In genomic region chr18:9914584-9915290, GRCh38 we compare ENCODE assay signal across 8 cellular contexts. TPM values are rescaled to one million over a fixed set of nuclear protein-coding genes. Genes with fewer than 3 reads are reported as not detected.
DNase-seq lines count a peak whose midpoint lies in the region; ATAC-seq and TF ChIP-seq lines count a peak whose summit lies in the region.

No MANE protein-coding gene starts in this region.

- POLR2A ChIA-PET in WTC11 (lab: Charles Lee), result interaction anchor here (1.2 kb wide), 1 partner anchor 300 kb away, joined by 7 read pairs; no protein-coding TSS in a partner anchor

- H3K27ac Mint-ChIP-seq in WTC11, result no peak overlapping the region

- TF ChIP-seq CTCF in GM12865 (IDR thresholded peaks at IDR 0.05; ENCODE audit: insufficient read depth, low read depth, low read length, missing control alignments) (no peak), WTC11 (IDR thresholded peaks at IDR 0.05) (no peak), cardiac fibroblast (IDR thresholded peaks at IDR 0.05; ENCODE audit: low read depth, low read length) (no peak)

- peak overlapping the region; percentile 80 for H3K4me3 Mint-ChIP-seq in WTC11

- H3K4me1 Mint-ChIP-seq in WTC11, result peaks cover 23% of the 10 kb centered on the region

- peak overlapping the region; percentile 88 for H3K4me3 ChIP-seq in GM12865 (ENCODE audit: low read depth, low read length)
- H3K4me3 ChIP-seq in cardiac fibroblast (replicated peaks in 1 of 2; ENCODE audit: low read depth in 2 of 2, low read length in 2 of 2), result peak overlapping the region; percentile 82 to 91

- ATAC-seq in HG02610 (IDR thresholded peaks at IDR 0.05; ENCODE audit: unreplicated experiment), result peak; percentile 23
- ATAC-seq in WTC11, result peak; percentile 5

- CTCF ChIA-PET in WTC11 (lab: Charles Lee), result interaction anchor here (0.6 to 1.2 kb wide), 2 partner anchors 10 kb away, joined by 3 read pairs; no protein-coding TSS in a partner anchor

- H3K27me3 Mint-ChIP-seq in WTC11 (ENCODE audit: low read depth), result no peaks in the 10 kb centered on the region

- DNase-seq in GM12865 (ENCODE audit: low read depth), result peak; percentile 78
- peak; percentile 10 for DNase-seq in NCI-H1092 treated with DMSO at 0.1 percent for 48 hours (lab: John Stamatoyannopoulos, UW)
- peak; percentile 41 for DNase-seq in WTC11 (ENCODE audit: low spot score)
- DNase-seq in cardiac fibroblast (ENCODE audit: low read depth in 2 of 2), result peak; percentile 77 to 81
- DNase-seq in kidney glomerular epithelial cell (lab: John Stamatoyannopoulos, UW), result peak; percentile 66
- DNase-seq in stimulated activated CD4-positive, alpha-beta T cell treated with anti-CD3 and anti-CD28 coated beads, Interleukin-1b, Interleukin-23, amount 100 ng/mL, for 4 hours (ENCODE audit: low read depth in 2 of 2), result peak; percentile 65
- DNase-seq in middle frontal gyrus (ENCODE audit: extremely low spot score, low spot score), result no peak

- peaks cover 5% of the 10 kb centered on the region; the same call in 1 of the 2 replicates for H3K9me3 Mint-ChIP-seq in WTC11

- H3K36me3 Mint-ChIP-seq in WTC11, result no peaks in the 10 kb centered on the region

TF ChIP-seq in WTC11, 78 proteins besides CTCF, POLR2A, EP300 and RAD21 (continues in another document):
- TF ChIP-seq SMAD3 (CRISPR knock-in tag; IDR thresholded peaks at IDR 0.05; ENCODE audit: borderline replicate concordance) (no peak), TCF7 (CRISPR knock-in tag; IDR thresholded peaks at IDR 0.05; ENCODE audit: low read depth) (no peak), PRRX2 (CRISPR knock-in tag; IDR thresholded peaks at IDR 0.05) (no peak), EMX1 (CRISPR knock-in tag; IDR thresholded peaks at IDR 0.05) (no peak), NFE2L1 (CRISPR knock-in tag; IDR thresholded peaks at IDR 0.05) (no peak), RELA (CRISPR knock-in tag; IDR thresholded peaks at IDR 0.05; ENCODE audit: borderline replicate concordance) (no peak), GABPB1 (CRISPR knock-in tag; IDR thresholded peaks at IDR 0.05) (peak; percentile 34; the same call in 1 of the 2 replicates), ETV6 (CRISPR knock-in tag; IDR thresholded peaks at IDR 0.05) (no peak), ESRRA (CRISPR knock-in tag; IDR thresholded peaks at IDR 0.05; ENCODE audit: borderline replicate concordance) (peak; percentile 22; the same call in 1 of the 2 replicates)
- TF ChIP-seq, protein P1, sequence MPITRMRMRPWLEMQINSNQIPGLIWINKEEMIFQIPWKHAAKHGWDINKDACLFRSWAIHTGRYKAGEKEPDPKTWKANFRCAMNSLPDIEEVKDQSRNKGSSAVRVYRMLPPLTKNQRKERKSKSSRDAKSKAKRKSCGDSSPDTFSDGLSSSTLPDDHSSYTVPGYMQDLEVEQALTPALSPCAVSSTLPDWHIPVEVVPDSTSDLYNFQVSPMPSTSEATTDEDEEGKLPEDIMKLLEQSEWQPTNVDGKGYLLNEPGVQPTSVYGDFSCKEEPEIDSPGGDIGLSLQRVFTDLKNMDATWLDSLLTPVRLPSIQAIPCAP (CRISPR knock-in tag; IDR thresholded peaks at IDR 0.05), result no peak
- TF ChIP-seq, protein P2, sequence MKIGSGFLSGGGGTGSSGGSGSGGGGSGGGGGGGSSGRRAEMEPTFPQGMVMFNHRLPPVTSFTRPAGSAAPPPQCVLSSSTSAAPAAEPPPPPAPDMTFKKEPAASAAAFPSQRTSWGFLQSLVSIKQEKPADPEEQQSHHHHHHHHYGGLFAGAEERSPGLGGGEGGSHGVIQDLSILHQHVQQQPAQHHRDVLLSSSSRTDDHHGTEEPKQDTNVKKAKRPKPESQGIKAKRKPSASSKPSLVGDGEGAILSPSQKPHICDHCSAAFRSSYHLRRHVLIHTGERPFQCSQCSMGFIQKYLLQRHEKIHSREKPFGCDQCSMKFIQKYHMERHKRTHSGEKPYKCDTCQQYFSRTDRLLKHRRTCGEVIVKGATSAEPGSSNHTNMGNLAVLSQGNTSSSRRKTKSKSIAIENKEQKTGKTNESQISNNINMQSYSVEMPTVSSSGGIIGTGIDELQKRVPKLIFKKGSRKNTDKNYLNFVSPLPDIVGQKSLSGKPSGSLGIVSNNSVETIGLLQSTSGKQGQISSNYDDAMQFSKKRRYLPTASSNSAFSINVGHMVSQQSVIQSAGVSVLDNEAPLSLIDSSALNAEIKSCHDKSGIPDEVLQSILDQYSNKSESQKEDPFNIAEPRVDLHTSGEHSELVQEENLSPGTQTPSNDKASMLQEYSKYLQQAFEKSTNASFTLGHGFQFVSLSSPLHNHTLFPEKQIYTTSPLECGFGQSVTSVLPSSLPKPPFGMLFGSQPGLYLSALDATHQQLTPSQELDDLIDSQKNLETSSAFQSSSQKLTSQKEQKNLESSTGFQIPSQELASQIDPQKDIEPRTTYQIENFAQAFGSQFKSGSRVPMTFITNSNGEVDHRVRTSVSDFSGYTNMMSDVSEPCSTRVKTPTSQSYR (CRISPR knock-in tag; IDR thresholded peaks at IDR 0.05), result no peak
- TF ChIP-seq, protein P3, sequence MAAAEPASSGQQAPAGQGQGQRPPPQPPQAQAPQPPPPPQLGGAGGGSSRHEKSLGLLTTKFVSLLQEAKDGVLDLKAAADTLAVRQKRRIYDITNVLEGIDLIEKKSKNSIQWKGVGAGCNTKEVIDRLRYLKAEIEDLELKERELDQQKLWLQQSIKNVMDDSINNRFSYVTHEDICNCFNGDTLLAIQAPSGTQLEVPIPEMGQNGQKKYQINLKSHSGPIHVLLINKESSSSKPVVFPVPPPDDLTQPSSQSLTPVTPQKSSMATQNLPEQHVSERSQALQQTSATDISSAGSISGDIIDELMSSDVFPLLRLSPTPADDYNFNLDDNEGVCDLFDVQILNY (CRISPR knock-in tag; IDR thresholded peaks at IDR 0.05), result 0 out of 2 replicates have a peak, but pooled peaks have one; percentile 18
- TF ChIP-seq, protein P4, sequence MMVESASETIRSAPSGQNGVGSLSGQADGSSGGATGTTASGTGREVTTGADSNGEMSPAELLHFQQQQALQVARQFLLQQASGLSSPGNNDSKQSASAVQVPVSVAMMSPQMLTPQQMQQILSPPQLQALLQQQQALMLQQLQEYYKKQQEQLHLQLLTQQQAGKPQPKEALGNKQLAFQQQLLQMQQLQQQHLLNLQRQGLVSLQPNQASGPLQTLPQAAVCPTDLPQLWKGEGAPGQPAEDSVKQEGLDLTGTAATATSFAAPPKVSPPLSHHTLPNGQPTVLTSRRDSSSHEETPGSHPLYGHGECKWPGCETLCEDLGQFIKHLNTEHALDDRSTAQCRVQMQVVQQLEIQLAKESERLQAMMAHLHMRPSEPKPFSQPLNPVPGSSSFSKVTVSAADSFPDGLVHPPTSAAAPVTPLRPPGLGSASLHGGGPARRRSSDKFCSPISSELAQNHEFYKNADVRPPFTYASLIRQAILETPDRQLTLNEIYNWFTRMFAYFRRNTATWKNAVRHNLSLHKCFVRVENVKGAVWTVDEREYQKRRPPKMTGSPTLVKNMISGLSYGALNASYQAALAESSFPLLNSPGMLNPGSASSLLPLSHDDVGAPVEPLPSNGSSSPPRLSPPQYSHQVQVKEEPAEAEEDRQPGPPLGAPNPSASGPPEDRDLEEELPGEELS (CRISPR knock-in tag; IDR thresholded peaks at IDR 0.05), result no peak
- TF ChIP-seq, protein P5, sequence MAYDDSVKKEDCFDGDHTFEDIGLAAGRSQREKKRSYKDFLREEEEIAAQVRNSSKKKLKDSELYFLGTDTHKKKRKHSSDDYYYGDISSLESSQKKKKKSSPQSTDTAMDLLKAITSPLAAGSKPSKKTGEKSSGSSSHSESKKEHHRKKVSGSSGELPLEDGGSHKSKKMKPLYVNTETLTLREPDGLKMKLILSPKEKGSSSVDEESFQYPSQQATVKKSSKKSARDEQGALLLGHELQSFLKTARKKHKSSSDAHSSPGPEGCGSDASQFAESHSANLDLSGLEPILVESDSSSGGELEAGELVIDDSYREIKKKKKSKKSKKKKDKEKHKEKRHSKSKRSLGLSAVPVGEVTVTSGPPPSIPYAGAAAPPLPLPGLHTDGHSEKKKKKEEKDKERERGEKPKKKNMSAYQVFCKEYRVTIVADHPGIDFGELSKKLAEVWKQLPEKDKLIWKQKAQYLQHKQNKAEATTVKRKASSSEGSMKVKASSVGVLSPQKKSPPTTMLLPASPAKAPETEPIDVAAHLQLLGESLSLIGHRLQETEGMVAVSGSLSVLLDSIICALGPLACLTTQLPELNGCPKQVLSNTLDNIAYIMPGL (CRISPR knock-in tag; IDR thresholded peaks at IDR 0.05), result no peak
- TF ChIP-seq, protein P6, sequence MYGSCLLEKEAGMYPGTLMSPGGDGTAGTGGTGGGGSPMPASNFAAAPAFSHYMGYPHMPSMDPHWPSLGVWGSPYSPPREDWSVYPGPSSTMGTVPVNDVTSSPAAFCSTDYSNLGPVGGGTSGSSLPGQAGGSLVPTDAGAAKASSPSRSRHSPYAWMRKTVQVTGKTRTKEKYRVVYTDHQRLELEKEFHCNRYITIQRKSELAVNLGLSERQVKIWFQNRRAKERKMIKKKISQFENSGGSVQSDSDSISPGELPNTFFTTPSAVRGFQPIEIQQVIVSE (CRISPR knock-in tag; IDR thresholded peaks at IDR 0.05; ENCODE audit: borderline replicate concordance), result no peak
- TF ChIP-seq, protein P7, sequence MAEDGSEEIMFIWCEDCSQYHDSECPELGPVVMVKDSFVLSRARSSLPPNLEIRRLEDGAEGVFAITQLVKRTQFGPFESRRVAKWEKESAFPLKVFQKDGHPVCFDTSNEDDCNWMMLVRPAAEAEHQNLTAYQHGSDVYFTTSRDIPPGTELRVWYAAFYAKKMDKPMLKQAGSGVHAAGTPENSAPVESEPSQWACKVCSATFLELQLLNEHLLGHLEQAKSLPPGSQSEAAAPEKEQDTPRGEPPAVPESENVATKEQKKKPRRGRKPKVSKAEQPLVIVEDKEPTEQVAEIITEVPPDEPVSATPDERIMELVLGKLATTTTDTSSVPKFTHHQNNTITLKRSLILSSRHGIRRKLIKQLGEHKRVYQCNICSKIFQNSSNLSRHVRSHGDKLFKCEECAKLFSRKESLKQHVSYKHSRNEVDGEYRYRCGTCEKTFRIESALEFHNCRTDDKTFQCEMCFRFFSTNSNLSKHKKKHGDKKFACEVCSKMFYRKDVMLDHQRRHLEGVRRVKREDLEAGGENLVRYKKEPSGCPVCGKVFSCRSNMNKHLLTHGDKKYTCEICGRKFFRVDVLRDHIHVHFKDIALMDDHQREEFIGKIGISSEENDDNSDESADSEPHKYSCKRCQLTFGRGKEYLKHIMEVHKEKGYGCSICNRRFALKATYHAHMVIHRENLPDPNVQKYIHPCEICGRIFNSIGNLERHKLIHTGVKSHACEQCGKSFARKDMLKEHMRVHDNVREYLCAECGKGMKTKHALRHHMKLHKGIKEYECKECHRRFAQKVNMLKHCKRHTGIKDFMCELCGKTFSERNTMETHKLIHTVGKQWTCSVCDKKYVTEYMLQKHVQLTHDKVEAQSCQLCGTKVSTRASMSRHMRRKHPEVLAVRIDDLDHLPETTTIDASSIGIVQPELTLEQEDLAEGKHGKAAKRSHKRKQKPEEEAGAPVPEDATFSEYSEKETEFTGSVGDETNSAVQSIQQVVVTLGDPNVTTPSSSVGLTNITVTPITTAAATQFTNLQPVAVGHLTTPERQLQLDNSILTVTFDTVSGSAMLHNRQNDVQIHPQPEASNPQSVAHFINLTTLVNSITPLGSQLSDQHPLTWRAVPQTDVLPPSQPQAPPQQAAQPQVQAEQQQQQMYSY (CRISPR knock-in tag; IDR thresholded peaks at IDR 0.05), result no peak

RNA-seq across cellular contexts. Expression of gene VAPA, which starts 0.9 kb away (rescaled TPM):
- 137 to 142 TPM (median 137 TPM) in 3 replicates for total RNA-seq in WTC11 (2021)

RNA-seq across cellular contexts. Expression of gene TXNDC2, which starts 29.0 kb away (rescaled TPM):
- 0.09 to 0.26 TPM (median 0.14 TPM) in 3 replicates for total RNA-seq in WTC11 (2021)
